In the genomic region with DNA sequence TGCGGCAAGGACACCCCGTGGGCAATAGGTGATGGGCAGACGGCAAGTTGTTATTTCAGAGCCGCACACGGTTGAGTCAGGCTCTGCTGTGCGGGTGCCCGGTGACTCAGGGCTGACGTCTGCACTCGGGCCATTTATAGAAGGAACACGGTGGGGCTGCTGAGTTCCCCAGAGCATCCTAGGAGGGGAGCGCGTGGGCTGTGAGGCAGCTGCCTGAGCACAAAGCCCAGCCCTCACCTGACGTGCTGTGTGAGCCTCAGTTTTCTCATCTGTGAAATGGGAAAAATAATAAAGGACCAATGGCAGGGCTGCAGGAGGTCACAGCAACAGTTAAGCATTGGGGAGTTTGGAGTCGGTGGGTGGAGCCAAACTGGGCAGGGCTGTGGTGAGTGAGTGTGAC, we compare ENCODE assay signal across 12 cellular contexts. TPM values are rescaled to one million over a fixed set of nuclear protein-coding genes. Genes with fewer than 3 reads are reported as not detected.
DNase-seq lines count a peak whose midpoint lies in the region; ATAC-seq and TF ChIP-seq lines count a peak whose summit lies in the region.
"Had no signal": no experiment of that assay in that cellular context is flagged by ENCODE, and none has a peak within 500 bp of the region (broad histone marks: within the 10 kb centered on the region; RNA-seq: fewer than 3 reads in every experiment).

No MANE protein-coding gene starts in this region.

- no peak overlapping the region for H3K4me3 Mint-ChIP-seq in activated B cell treated with CpG ODN at 0.5 μM for 24 hours
- no peak overlapping the region for H3K4me3 Mint-ChIP-seq in type B pancreatic cell
- H3K4me3 Mint-ChIP-seq in activated naive CD4-positive, alpha-beta T cell treated with anti-CD3 and anti-CD28 coated beads for 36 hours = no peak overlapping the region

- H3K27me3 Mint-ChIP-seq in activated B cell treated with CpG ODN at 0.5 μM for 24 hours (peaks cover 38% of the 10 kb centered on the region), type B pancreatic cell (no peaks in the 10 kb centered on the region)
- peaks cover 6% of the 10 kb centered on the region for H3K27me3 Mint-ChIP-seq in activated naive CD4-positive, alpha-beta T cell treated with anti-CD3 and anti-CD28 coated beads for 36 hours (ENCODE audit: low read depth)

- H3K27ac Mint-ChIP-seq in activated B cell treated with CpG ODN at 0.5 μM for 24 hours (peak overlapping the region; percentile 18), type B pancreatic cell (no peak overlapping the region)
- H3K27ac Mint-ChIP-seq in activated naive CD4-positive, alpha-beta T cell treated with anti-CD3 and anti-CD28 coated beads for 36 hours = no peak overlapping the region

- TF ChIP-seq CTCF in AG10803 (conservative IDR thresholded peaks at IDR 0.05; ENCODE audit: low read length) (no peak), activated B cell treated with CpG ODN at 0.5 μM for 24 hours (IDR thresholded peaks at IDR 0.05) (no peak), type B pancreatic cell (conservative IDR thresholded peaks at IDR 0.05) (no peak)

- H3K9me3 Mint-ChIP-seq in activated B cell treated with CpG ODN at 0.5 μM for 24 hours (no peaks in the 10 kb centered on the region), type B pancreatic cell (no peaks in the 10 kb centered on the region)
- no peaks in the 10 kb centered on the region for H3K9me3 Mint-ChIP-seq in activated naive CD4-positive, alpha-beta T cell treated with anti-CD3 and anti-CD28 coated beads for 36 hours

- ATAC-seq in activated B cell treated with CpG ODN at 0.5 μM for 24 hours (ENCODE audit: low read depth) (peak; percentile 65), GM21619 (IDR thresholded peaks at IDR 0.05; ENCODE audit: unreplicated experiment) (no peak), GM18868 (IDR thresholded peaks at IDR 0.05; ENCODE audit: unreplicated experiment) (no peak)

- intact Hi-C loops in activated B cell treated with CpG ODN at 0.5 μM for 24 hours (cut with micrococcal nuclease) = loop anchor here (2.0 kb wide), 1 partner anchor 17 kb away; no protein-coding TSS in a partner anchor
- intact Hi-C loops in activated naive CD4-positive, alpha-beta T cell treated with anti-CD3 and anti-CD28 coated beads for 36 hours (cut with micrococcal nuclease) = no loop called here

- POLR2A ChIA-PET in activated B cell treated with CpG ODN at 0.5 μM for 24 hours (lab: Charles Lee) = interaction anchor here (1.4 kb wide), 1 partner anchor 26 kb away, joined by 4 read pairs; no protein-coding TSS in a partner anchor

- H3K4me1 Mint-ChIP-seq in activated B cell treated with CpG ODN at 0.5 μM for 24 hours (peaks cover 17% of the 10 kb centered on the region), type B pancreatic cell (ENCODE audit: unreplicated experiment) (no peaks in the 10 kb centered on the region)
- no peaks in the 10 kb centered on the region for H3K4me1 Mint-ChIP-seq in activated naive CD4-positive, alpha-beta T cell treated with anti-CD3 and anti-CD28 coated beads for 36 hours (ENCODE audit: low read depth)

- CTCF ChIA-PET in activated B cell treated with CpG ODN at 0.5 μM for 24 hours (lab: Charles Lee) = no interaction called here
- CTCF ChIA-PET in activated naive CD4-positive, alpha-beta T cell treated with anti-CD3 and anti-CD28 coated beads for 36 hours (lab: Charles Lee) = interaction anchor here (0.5 kb wide), 1 partner anchor 501 kb away, joined by 4 read pairs; no protein-coding TSS in a partner anchor

- H3K36me3 Mint-ChIP-seq in activated B cell treated with CpG ODN at 0.5 μM for 24 hours (ENCODE audit: low read depth) (no peaks in the 10 kb centered on the region), type B pancreatic cell (no peaks in the 10 kb centered on the region)
- no peaks in the 10 kb centered on the region for H3K36me3 Mint-ChIP-seq in activated naive CD4-positive, alpha-beta T cell treated with anti-CD3 and anti-CD28 coated beads for 36 hours (ENCODE audit: low read depth)

- no peak overlapping the region for H3K4me3 ChIP-seq in AG10803 (ENCODE audit: low read length)
- H3K4me3 ChIP-seq: skin epidermis had no signal

- DNase-seq in AG10803 (ENCODE audit: low read depth) (peak; percentile 62), HK-2 (ENCODE audit: unreplicated experiment) (peak; percentile 71), activated B cell treated with CpG ODN at 0.5 μM for 24 hours (no peak), inferior parietal cortex (ENCODE audit: extremely low spot score) (peak; percentile 36), type B pancreatic cell (ENCODE audit: extremely low spot score, unreplicated experiment) (no peak)
- DNase-seq in activated naive CD4-positive, alpha-beta T cell treated with anti-CD3 and anti-CD28 coated beads for 36 hours = no peak
- DNase-seq: activated CD4-positive, alpha-beta T cell treated with anti-CD3 and anti-CD28 coated beads, Interleukin-2, amount 50 U/mL, for 1 hour; NCI-H524; stimulated activated naive CD8-positive, alpha-beta T cell treated with anti-CD3 and anti-CD28 coated beads, Interleukin-15, Interleukin-2, amounts not matched to agents 100 U/mL and 50 U/mL, for 24 hours had no signal

RNA-seq across cellular contexts. Expression of a gene that starts 11.3 kb away (rescaled TPM):
- total RNA-seq in activated B cell treated with CpG ODN at 0.5 μM for 24 hours = 0.32 TPM in 1 of 2 replicates, not detected in the other
- 21.2 and 95.6 TPM in 2 replicates for total RNA-seq in type B pancreatic cell (ENCODE audit: low replicate concordance)
- under 1 TPM; 0.64 to 0.98 TPM for total RNA-seq in activated naive CD4-positive, alpha-beta T cell treated with anti-CD3 and anti-CD28 coated beads for 36 hours

RNA-seq across cellular contexts. Expression of a gene that starts 22.4 kb away (rescaled TPM):
- total RNA-seq in activated B cell treated with CpG ODN at 0.5 μM for 24 hours = not detected in 2 replicates
- 0.24 and 0.55 TPM in 2 replicates for total RNA-seq in type B pancreatic cell (ENCODE audit: low replicate concordance)
- not detected for total RNA-seq in activated naive CD4-positive, alpha-beta T cell treated with anti-CD3 and anti-CD28 coated beads for 36 hours

Comparison
In these comparisons a context has a peak if more than half of its experiments do, and no peak if none do; other contexts are left out.
1. DNase-seq: peak in AG10803 (single experiment), HK-2 (single experiment) and inferior parietal cortex (single experiment); none in activated B cell treated with CpG ODN at 0.5 μM for 24 hours (single experiment), type B pancreatic cell (single experiment) and activated naive CD4-positive, alpha-beta T cell treated with anti-CD3 and anti-CD28 coated beads for 36 hours (single experiment).
2. RNA of a gene that starts 11.3 kb away (total RNA-seq): 21.2 to 95.6 TPM in type B pancreatic cell; 0.64 to 0.98 TPM in activated naive CD4-positive, alpha-beta T cell treated with anti-CD3 and anti-CD28 coated beads for 36 hours and 0.32 TPM in activated B cell treated with CpG ODN at 0.5 μM for 24 hours; every median in the first group is over 10 times any median in the second.